In genomic region chr1:20290624-20291597, GRCh38 we compare ENCODE assay signal across 12 cellular contexts. TPM values are rescaled to one million over a fixed set of nuclear protein-coding genes. Genes with fewer than 3 reads are reported as not detected.
DNase-seq lines count a peak whose midpoint lies in the region; ATAC-seq lines count a peak whose summit lies in the region.
"Had no signal": no experiment of that assay in that cellular context is flagged by ENCODE, and none has a peak within 500 bp of the region (broad histone marks: within the 10 kb centered on the region; RNA-seq: fewer than 3 reads in every experiment).

Gene VWA5B1 (plus strand): TSS chr1:20290875. CDS start chr1:20310602, 19,727 bp downstream.

- H3K4me3 Mint-ChIP-seq in stimulated activated naive CD8-positive, alpha-beta T cell treated with anti-CD3 and anti-CD28 coated beads, Interleukin-15, amount 100 ng/mL, for 72 hours, result peak within 1 kb of the TSS; percentile 16 to 44
- peak within 1 kb of the TSS; percentile 88 for H3K4me3 Mint-ChIP-seq in T-helper 17 cell

- H3K27ac Mint-ChIP-seq in stimulated activated naive CD8-positive, alpha-beta T cell treated with anti-CD3 and anti-CD28 coated beads, Interleukin-15, amount 100 ng/mL, for 72 hours, result peak within 1 kb of the TSS in 1 of 2 donors; percentile 2
- peak within 1 kb of the TSS; percentile 87 for H3K27ac Mint-ChIP-seq in T-helper 17 cell

- peaks cover 13% of the 10 kb centered on the region for H3K36me3 Mint-ChIP-seq in T-helper 17 cell (ENCODE audit: low read depth)

- no peaks in the 10 kb centered on the region for H3K9me3 ChIP-seq in T-helper 17 cell (ENCODE audit: control insufficient read depth, low read length, poor library complexity, severe bottlenecking)
- H3K9me3 ChIP-seq: adrenal gland had no signal

- H3K9me3 Mint-ChIP-seq in stimulated activated naive CD8-positive, alpha-beta T cell treated with anti-CD3 and anti-CD28 coated beads, Interleukin-15, amount 100 ng/mL, for 72 hours, result no peaks in the 10 kb centered on the region

- ATAC-seq in stimulated activated naive CD8-positive, alpha-beta T cell treated with anti-CD3 and anti-CD28 coated beads, Interleukin-15, amount 100 ng/mL, for 72 hours, result peak; percentile 41
- no peak for ATAC-seq in stimulated activated naive CD8-positive, alpha-beta T cell treated with anti-CD3 and anti-CD28 coated beads, Interleukin-15, Interleukin-2, amounts not matched to agents 100 U/mL and 50 U/mL, for 24 hours
- no peak for ATAC-seq in T-helper 17 cell
- ATAC-seq in GM21381 (IDR thresholded peaks at IDR 0.05; ENCODE audit: unreplicated experiment), result no peak
- no peak for ATAC-seq in GM18861 (IDR thresholded peaks at IDR 0.05; ENCODE audit: unreplicated experiment)
- ATAC-seq: foreskin keratinocyte had no signal

- peaks cover 76% of the 10 kb centered on the region for H3K27me3 Mint-ChIP-seq in stimulated activated naive CD8-positive, alpha-beta T cell treated with anti-CD3 and anti-CD28 coated beads, Interleukin-15, amount 100 ng/mL, for 72 hours
- H3K27me3 Mint-ChIP-seq in T-helper 17 cell, result peaks cover 73% of the 10 kb centered on the region

- peaks cover 14% of the 10 kb centered on the region for H3K4me1 Mint-ChIP-seq in stimulated activated naive CD8-positive, alpha-beta T cell treated with anti-CD3 and anti-CD28 coated beads, Interleukin-15, amount 100 ng/mL, for 72 hours
- H3K4me1 Mint-ChIP-seq in T-helper 17 cell, result peaks cover 20% of the 10 kb centered on the region

- DNase-seq in stimulated activated naive CD8-positive, alpha-beta T cell treated with anti-CD3 and anti-CD28 coated beads, Interleukin-15, amount 100 ng/mL, for 72 hours, result no peak
- DNase-seq in stimulated activated naive CD8-positive, alpha-beta T cell treated with anti-CD3 and anti-CD28 coated beads, Interleukin-15, Interleukin-2, amounts not matched to agents 100 U/mL and 50 U/mL, for 24 hours, result no peak
- DNase-seq in T-helper 17 cell, result no peak
- peak; percentile 93 for DNase-seq in left kidney (ENCODE audit: low read depth, low spot score)
- DNase-seq in H4 (ENCODE audit: low spot score), result no peak
- no peak for DNase-seq in T-helper 9 cell
- DNase-seq: DND-41, foreskin keratinocyte had no signal

RNA-seq across cellular contexts. Expression of gene VWA5B1, which starts in this region (rescaled TPM):
- under 1 TPM; 0.13 to 0.15 TPM for total RNA-seq in T-helper 17 cell
- total RNA-seq in H4 (2014; rRNA removed; shearing (Covaris generic)), result not detected in 2 replicates
- total RNA-seq: foreskin keratinocyte; T-helper 2 cell treated with Interferon-gamma antibody and Interleukin-4, amounts not matched to agents 100 ng/mL and 5 ng/mL, for 36 hours had no signal
